In the genomic region with DNA sequence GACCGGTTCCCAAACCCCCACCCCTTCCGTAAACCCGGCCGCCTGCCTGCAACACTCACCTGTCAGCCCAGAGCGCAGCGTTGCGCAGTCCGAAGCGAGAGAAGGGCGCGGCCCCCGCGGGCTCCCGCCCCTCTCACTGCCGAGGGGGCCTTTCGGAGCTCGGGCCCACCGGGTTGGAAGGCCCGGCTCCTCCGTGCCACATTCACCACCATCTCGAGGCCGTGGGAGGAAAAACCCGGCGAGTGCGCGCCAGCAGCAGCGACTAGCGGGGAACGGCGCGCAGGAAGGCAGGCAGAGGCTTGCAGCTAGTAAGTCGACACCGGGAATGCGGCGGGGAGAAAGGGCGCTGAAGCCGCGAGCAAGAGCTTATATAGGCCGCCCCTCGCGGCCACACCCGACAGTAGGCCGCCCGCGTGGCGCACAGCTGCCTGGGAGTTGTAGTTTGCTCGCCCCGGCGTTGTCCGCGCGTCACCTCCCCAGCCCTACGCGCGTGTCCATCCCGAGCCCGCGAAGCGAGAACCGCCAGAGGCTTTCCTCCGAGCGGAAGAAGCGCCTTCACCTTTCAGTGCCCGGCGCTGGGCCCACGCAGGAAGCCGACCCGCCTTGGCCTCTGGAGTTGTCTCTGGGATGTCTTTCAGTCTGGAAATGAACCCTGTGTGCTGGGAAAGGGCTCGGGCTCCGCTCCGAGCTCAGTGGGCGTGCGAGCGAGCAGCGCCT, we compare ENCODE assay signal across 1 cellular context.
A peak's percentile ranks its signal among the peaks of the same experiment; 100 is the strongest.
TF ChIP-seq lines count a peak whose summit lies in the region.

No MANE protein-coding gene starts in this region.

TF ChIP-seq in GM12878, 131 proteins besides CTCF, POLR2A, EP300 and RAD21 (continued from another document and continues in another):
- TF ChIP-seq SIN3A (IDR thresholded peaks at IDR 0.05; ENCODE audit: low read depth, low read length), result peak; percentile 65; the same call in 1 of the 2 replicates
- peak; percentile 63; the same call in 1 of the 2 replicates for TF ChIP-seq EED (IDR thresholded peaks at IDR 0.05; ENCODE audit: low read depth)
- TF ChIP-seq KDM1A (IDR thresholded peaks at IDR 0.05; ENCODE audit: borderline replicate concordance), result no peak
- no peak for TF ChIP-seq BMI1 (IDR thresholded peaks at IDR 0.05; ENCODE audit: borderline replicate concordance)
- TF ChIP-seq TARDBP (IDR thresholded peaks at IDR 0.05; ENCODE audit: borderline replicate concordance), result peak; percentile 47; the same call in 1 of the 2 replicates
- no peak for TF ChIP-seq RAD51 (IDR thresholded peaks at IDR 0.05)
- TF ChIP-seq BHLHE40 (IDR thresholded peaks at IDR 0.05; ENCODE audit: borderline replicate concordance in 1 of 2, low read depth in 2 of 2, low read length in 1 of 2), result peak; percentile 61 to 79
- TF ChIP-seq POLR2AphosphoS5 (IDR thresholded peaks at IDR 0.05; ENCODE audit: low read length), result peak; percentile 100
- TF ChIP-seq PAX5 (IDR thresholded peaks at IDR 0.05; ENCODE audit: borderline replicate concordance, low read depth, low read length), result 0 out of 2 replicates have a peak, but pooled peaks have one; percentile 12
- peak; percentile 76 for TF ChIP-seq GATAD2B (conservative IDR thresholded peaks at IDR 0.05; ENCODE audit: low read depth)
- peak; percentile 93 for TF ChIP-seq TCF3 (IDR thresholded peaks at IDR 0.05; ENCODE audit: borderline replicate concordance, insufficient read depth, low read depth, low read length)
- TF ChIP-seq PAX8 (IDR thresholded peaks at IDR 0.05), result no peak
- no peak for TF ChIP-seq BRCA1 (IDR thresholded peaks at IDR 0.05; ENCODE audit: low read depth, low read length)
- TF ChIP-seq RUNX3 (IDR thresholded peaks at IDR 0.05; ENCODE audit: low read length), result peak; percentile 85
- TF ChIP-seq TCF12 (IDR thresholded peaks at IDR 0.05; ENCODE audit: low read depth, low read length), result peak; percentile 87; the same call in 1 of the 2 replicates
- peak; percentile 100 for TF ChIP-seq POLR2AphosphoS2 (IDR thresholded peaks at IDR 0.05; ENCODE audit: low read depth, low read length)
- peak; percentile 43; the same call in 1 of the 2 replicates for TF ChIP-seq NR2C1 (IDR thresholded peaks at IDR 0.05)
- TF ChIP-seq CHD2 (IDR thresholded peaks at IDR 0.05; ENCODE audit: borderline replicate concordance, low read depth, low read length), result no peak
- no peak for TF ChIP-seq SMC3 (IDR thresholded peaks at IDR 0.05; ENCODE audit: borderline replicate concordance, low read length)
- TF ChIP-seq, protein P1, sequence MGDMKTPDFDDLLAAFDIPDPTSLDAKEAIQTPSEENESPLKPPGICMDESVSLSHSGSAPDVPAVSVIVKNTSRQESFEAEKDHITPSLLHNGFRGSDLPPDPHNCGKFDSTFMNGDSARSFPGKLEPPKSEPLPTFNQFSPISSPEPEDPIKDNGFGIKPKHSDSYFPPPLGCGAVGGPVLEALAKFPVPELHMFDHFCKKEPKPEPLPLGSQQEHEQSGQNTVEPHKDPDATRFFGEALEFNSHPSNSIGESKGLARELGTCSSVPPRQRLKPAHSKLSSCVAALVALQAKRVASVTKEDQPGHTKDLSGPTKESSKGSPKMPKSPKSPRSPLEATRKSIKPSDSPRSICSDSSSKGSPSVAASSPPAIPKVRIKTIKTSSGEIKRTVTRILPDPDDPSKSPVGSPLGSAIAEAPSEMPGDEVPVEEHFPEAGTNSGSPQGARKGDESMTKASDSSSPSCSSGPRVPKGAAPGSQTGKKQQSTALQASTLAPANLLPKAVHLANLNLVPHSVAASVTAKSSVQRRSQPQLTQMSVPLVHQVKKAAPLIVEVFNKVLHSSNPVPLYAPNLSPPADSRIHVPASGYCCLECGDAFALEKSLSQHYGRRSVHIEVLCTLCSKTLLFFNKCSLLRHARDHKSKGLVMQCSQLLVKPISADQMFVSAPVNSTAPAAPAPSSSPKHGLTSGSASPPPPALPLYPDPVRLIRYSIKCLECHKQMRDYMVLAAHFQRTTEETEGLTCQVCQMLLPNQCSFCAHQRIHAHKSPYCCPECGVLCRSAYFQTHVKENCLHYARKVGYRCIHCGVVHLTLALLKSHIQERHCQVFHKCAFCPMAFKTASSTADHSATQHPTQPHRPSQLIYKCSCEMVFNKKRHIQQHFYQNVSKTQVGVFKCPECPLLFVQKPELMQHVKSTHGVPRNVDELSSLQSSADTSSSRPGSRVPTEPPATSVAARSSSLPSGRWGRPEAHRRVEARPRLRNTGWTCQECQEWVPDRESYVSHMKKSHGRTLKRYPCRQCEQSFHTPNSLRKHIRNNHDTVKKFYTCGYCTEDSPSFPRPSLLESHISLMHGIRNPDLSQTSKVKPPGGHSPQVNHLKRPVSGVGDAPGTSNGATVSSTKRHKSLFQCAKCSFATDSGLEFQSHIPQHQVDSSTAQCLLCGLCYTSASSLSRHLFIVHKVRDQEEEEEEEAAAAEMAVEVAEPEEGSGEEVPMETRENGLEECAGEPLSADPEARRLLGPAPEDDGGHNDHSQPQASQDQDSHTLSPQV (IDR thresholded peaks at IDR 0.05), result no peak
- TF ChIP-seq ZNF207 (IDR thresholded peaks at IDR 0.05; ENCODE audit: borderline replicate concordance), result peak; percentile 90
- no peak for TF ChIP-seq NFYA (IDR thresholded peaks at IDR 0.05; ENCODE audit: borderline replicate concordance, low read depth, low read length)
- TF ChIP-seq POU2F2 (IDR thresholded peaks at IDR 0.05; ENCODE audit: borderline replicate concordance, low read depth, low read length), result peak; percentile 99
- no peak for TF ChIP-seq CEBPB (IDR thresholded peaks at IDR 0.05; ENCODE audit: borderline replicate concordance in 1 of 2, low read depth in 2 of 2, low read length in 2 of 2)
- no peak; the same call in 1 of the 2 replicates for TF ChIP-seq HDGF (IDR thresholded peaks at IDR 0.05)
- no peak for TF ChIP-seq JUNB (IDR thresholded peaks at IDR 0.05)
- no peak for TF ChIP-seq EZH2 (IDR thresholded peaks at IDR 0.05; ENCODE audit: borderline replicate concordance, control insufficient read depth, low read depth, low read length)
- TF ChIP-seq E2F4 (IDR thresholded peaks at IDR 0.05; ENCODE audit: low read depth, low read length), result peak; percentile 46; the same call in 1 of the 2 replicates
- TF ChIP-seq ETV6 (conservative IDR thresholded peaks at IDR 0.05 in 1 of 2, IDR thresholded peaks at IDR 0.05 in 1 of 2; ENCODE audit: borderline replicate concordance in 1 of 2, low read depth in 1 of 2), result no peak; a peak in 1 of 4 replicates
- TF ChIP-seq SIX5 (IDR thresholded peaks at IDR 0.05; ENCODE audit: low read depth, low read length, severe bottlenecking), result peak; percentile 86
- peak; percentile 73 for TF ChIP-seq SREBF1 (IDR thresholded peaks at IDR 0.05; ENCODE audit: low read length)
- TF ChIP-seq, protein P2, sequence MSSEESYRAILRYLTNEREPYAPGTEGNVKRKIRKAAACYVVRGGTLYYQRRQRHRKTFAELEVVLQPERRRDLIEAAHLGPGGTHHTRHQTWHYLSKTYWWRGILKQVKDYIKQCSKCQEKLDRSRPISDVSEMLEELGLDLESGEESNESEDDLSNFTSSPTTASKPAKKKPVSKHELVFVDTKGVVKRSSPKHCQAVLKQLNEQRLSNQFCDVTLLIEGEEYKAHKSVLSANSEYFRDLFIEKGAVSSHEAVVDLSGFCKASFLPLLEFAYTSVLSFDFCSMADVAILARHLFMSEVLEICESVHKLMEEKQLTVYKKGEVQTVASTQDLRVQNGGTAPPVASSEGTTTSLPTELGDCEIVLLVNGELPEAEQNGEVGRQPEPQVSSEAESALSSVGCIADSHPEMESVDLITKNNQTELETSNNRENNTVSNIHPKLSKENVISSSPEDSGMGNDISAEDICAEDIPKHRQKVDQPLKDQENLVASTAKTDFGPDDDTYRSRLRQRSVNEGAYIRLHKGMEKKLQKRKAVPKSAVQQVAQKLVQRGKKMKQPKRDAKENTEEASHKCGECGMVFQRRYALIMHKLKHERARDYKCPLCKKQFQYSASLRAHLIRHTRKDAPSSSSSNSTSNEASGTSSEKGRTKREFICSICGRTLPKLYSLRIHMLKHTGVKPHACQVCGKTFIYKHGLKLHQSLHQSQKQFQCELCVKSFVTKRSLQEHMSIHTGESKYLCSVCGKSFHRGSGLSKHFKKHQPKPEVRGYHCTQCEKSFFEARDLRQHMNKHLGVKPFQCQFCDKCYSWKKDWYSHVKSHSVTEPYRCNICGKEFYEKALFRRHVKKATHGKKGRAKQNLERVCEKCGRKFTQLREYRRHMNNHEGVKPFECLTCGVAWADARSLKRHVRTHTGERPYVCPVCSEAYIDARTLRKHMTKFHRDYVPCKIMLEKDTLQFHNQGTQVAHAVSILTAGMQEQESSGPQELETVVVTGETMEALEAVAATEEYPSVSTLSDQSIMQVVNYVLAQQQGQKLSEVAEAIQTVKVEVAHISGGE (CRISPR knock-in tag; IDR thresholded peaks at IDR 0.05), result no peak
- TF ChIP-seq, protein P3, sequence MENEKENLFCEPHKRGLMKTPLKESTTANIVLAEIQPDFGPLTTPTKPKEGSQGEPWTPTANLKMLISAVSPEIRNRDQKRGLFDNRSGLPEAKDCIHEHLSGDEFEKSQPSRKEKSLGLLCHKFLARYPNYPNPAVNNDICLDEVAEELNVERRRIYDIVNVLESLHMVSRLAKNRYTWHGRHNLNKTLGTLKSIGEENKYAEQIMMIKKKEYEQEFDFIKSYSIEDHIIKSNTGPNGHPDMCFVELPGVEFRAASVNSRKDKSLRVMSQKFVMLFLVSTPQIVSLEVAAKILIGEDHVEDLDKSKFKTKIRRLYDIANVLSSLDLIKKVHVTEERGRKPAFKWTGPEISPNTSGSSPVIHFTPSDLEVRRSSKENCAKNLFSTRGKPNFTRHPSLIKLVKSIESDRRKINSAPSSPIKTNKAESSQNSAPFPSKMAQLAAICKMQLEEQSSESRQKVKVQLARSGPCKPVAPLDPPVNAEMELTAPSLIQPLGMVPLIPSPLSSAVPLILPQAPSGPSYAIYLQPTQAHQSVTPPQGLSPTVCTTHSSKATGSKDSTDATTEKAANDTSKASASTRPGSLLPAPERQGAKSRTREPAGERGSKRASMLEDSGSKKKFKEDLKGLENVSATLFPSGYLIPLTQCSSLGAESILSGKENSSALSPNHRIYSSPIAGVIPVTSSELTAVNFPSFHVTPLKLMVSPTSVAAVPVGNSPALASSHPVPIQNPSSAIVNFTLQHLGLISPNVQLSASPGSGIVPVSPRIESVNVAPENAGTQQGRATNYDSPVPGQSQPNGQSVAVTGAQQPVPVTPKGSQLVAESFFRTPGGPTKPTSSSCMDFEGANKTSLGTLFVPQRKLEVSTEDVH (IDR thresholded peaks at IDR 0.05; ENCODE audit: low read depth, partially characterized antibody), result no peak
- 0 out of 2 replicates have a peak, but pooled peaks have one; percentile 30 for TF ChIP-seq GABPA (IDR thresholded peaks at IDR 0.05; ENCODE audit: low read depth)
- peak; percentile 54 for TF ChIP-seq BCL3 (IDR thresholded peaks at IDR 0.05; ENCODE audit: borderline replicate concordance, insufficient read depth, low read depth, low read length, poor library complexity, severe bottlenecking)
- 0 out of 2 replicates have a peak, but pooled peaks have one; percentile 58 for TF ChIP-seq MEF2A (IDR thresholded peaks at IDR 0.05; ENCODE audit: insufficient read depth, low read depth, low read length)
- no peak for TF ChIP-seq IRF3 (IDR thresholded peaks at IDR 0.05)
- TF ChIP-seq ZNF384 (IDR thresholded peaks at IDR 0.05; ENCODE audit: borderline replicate concordance, low read depth, low read length), result no peak
- TF ChIP-seq YY1 (IDR thresholded peaks at IDR 0.05; ENCODE audit: low read depth, low read length), result peak; percentile 81
- TF ChIP-seq SMAD5 (IDR thresholded peaks at IDR 0.05; ENCODE audit: low read depth), result peak; percentile 99
- TF ChIP-seq SRF (IDR thresholded peaks at IDR 0.05; ENCODE audit: low read depth in 2 of 2, low read length in 2 of 2), result no peak
- no peak for TF ChIP-seq ATF3 (IDR thresholded peaks at IDR 0.05; ENCODE audit: borderline replicate concordance, extremely low read depth, low read depth, low read length)
- no peak for TF ChIP-seq NR2C2 (IDR thresholded peaks at IDR 0.05; ENCODE audit: borderline replicate concordance, control insufficient read depth, insufficient read length, low read depth)
- TF ChIP-seq CBX5 (IDR thresholded peaks at IDR 0.05; ENCODE audit: low read depth), result no peak
- TF ChIP-seq MLLT1 (IDR thresholded peaks at IDR 0.05), result peak; percentile 92
- TF ChIP-seq KLF5 (IDR thresholded peaks at IDR 0.05; ENCODE audit: partially characterized antibody), result peak; percentile 89
